In genomic region chr3:149390772-149391212, GRCh38 we compare ENCODE assay signal across 1 cellular context.
TF ChIP-seq lines count a peak whose summit lies in the region.

No MANE protein-coding gene starts in this region.

TF ChIP-seq in HCT116, 20 proteins besides CTCF, POLR2A, EP300 and RAD21 (continued from another document):
- TF ChIP-seq REST (IDR thresholded peaks at IDR 0.05; ENCODE audit: low read depth) (no peak), CBX3 (IDR thresholded peaks at IDR 0.05; ENCODE audit: low read depth) (peak; percentile 50), SRF (IDR thresholded peaks at IDR 0.05; ENCODE audit: low read depth) (no peak), ZFX (IDR thresholded peaks at IDR 0.05) (no peak), YY1 (IDR thresholded peaks at IDR 0.05; ENCODE audit: extremely low read depth, insufficient replicate concordance, low read depth, low read length) (no peak), FOSL1 (IDR thresholded peaks at IDR 0.05; ENCODE audit: low read depth) (peak; percentile 57), EGR1 (IDR thresholded peaks at IDR 0.05; ENCODE audit: low read depth) (no peak), POLR2AphosphoS5 (IDR thresholded peaks at IDR 0.05; ENCODE audit: low read depth, low read length) (no peak), SIN3A (IDR thresholded peaks at IDR 0.05; ENCODE audit: low read depth) (no peak), MAX (IDR thresholded peaks at IDR 0.05) (no peak; the same call in 1 of the 2 replicates), SP1 (IDR thresholded peaks at IDR 0.05; ENCODE audit: low read depth) (peak; percentile 34), ZNF274 (IDR thresholded peaks at IDR 0.05; ENCODE audit: low read depth, low read length) (no peak), CEBPB (IDR thresholded peaks at IDR 0.05; ENCODE audit: low read depth) (no peak), JUND (IDR thresholded peaks at IDR 0.05) (peak; percentile 48; the same call in 1 of the 2 replicates), ELF1 (IDR thresholded peaks at IDR 0.05; ENCODE audit: borderline replicate concordance, low read depth) (no peak), EZH2 (IDR thresholded peaks at IDR 0.05) (no peak), EZH2phosphoT487 (IDR thresholded peaks at IDR 0.05; ENCODE audit: borderline replicate concordance) (no peak), ZBTB33 (IDR thresholded peaks at IDR 0.05; ENCODE audit: extremely low read depth, insufficient replicate concordance, low read length) (no peak)
